In genomic region chr18:55234366-55235093, GRCh38 we compare ENCODE assay signal across 8 cellular contexts.
DNase-seq lines count a peak whose midpoint lies in the region; ATAC-seq and TF ChIP-seq lines count a peak whose summit lies in the region.

No MANE protein-coding gene starts in this region.

- H3K27ac Mint-ChIP-seq in activated CD8-positive, alpha-beta T cell treated with anti-CD3 and anti-CD28 coated beads for 36 hours: no peak overlapping the region
- H3K27ac Mint-ChIP-seq in stimulated activated effector memory CD8-positive, alpha-beta T cell treated with anti-CD3 and anti-CD28 coated beads, Interleukin-12 subunit alpha, Interleukin-12 subunit beta, amount 100 ng/mL, for 72 hours: no peak overlapping the region

- ATAC-seq in GM19467 (IDR thresholded peaks at IDR 0.05; ENCODE audit: unreplicated experiment) (peak; percentile 80), HG03558 (IDR thresholded peaks at IDR 0.05; ENCODE audit: extremely low read depth, unreplicated experiment) (peak; percentile 38)
- peak; percentile 66 for ATAC-seq in activated CD8-positive, alpha-beta T cell treated with anti-CD3 and anti-CD28 coated beads for 36 hours
- peak; percentile 74 for ATAC-seq in stimulated activated effector memory CD8-positive, alpha-beta T cell treated with anti-CD3 and anti-CD28 coated beads, Interleukin-12 subunit alpha, Interleukin-12 subunit beta, amount 100 ng/mL, for 72 hours

- H3K9me3 Mint-ChIP-seq in activated CD8-positive, alpha-beta T cell treated with anti-CD3 and anti-CD28 coated beads for 36 hours: no peaks in the 10 kb centered on the region
- H3K9me3 Mint-ChIP-seq in stimulated activated effector memory CD8-positive, alpha-beta T cell treated with anti-CD3 and anti-CD28 coated beads, Interleukin-12 subunit alpha, Interleukin-12 subunit beta, amount 100 ng/mL, for 72 hours: no peaks in the 10 kb centered on the region

- H3K4me1 Mint-ChIP-seq in activated CD8-positive, alpha-beta T cell treated with anti-CD3 and anti-CD28 coated beads for 36 hours (ENCODE audit: low read depth): no peaks in the 10 kb centered on the region
- H3K4me1 Mint-ChIP-seq in stimulated activated effector memory CD8-positive, alpha-beta T cell treated with anti-CD3 and anti-CD28 coated beads, Interleukin-12 subunit alpha, Interleukin-12 subunit beta, amount 100 ng/mL, for 72 hours: no peaks in the 10 kb centered on the region

- CTCF ChIA-PET in activated CD8-positive, alpha-beta T cell treated with anti-CD3 and anti-CD28 coated beads for 36 hours (lab: Charles Lee): interaction anchor here (0.6 to 2.6 kb wide), 21 partner anchors 8 to 1340 kb away, joined by 3 to 19 read pairs (median 5); no protein-coding TSS in a partner anchor

- no peaks in the 10 kb centered on the region for H3K36me3 Mint-ChIP-seq in activated CD8-positive, alpha-beta T cell treated with anti-CD3 and anti-CD28 coated beads for 36 hours (ENCODE audit: low read depth)
- no peaks in the 10 kb centered on the region for H3K36me3 Mint-ChIP-seq in stimulated activated effector memory CD8-positive, alpha-beta T cell treated with anti-CD3 and anti-CD28 coated beads, Interleukin-12 subunit alpha, Interleukin-12 subunit beta, amount 100 ng/mL, for 72 hours

- no peak overlapping the region for H3K4me3 ChIP-seq in epithelial cell of esophagus (ENCODE audit: low read length)

- intact Hi-C loops in activated CD8-positive, alpha-beta T cell treated with anti-CD3 and anti-CD28 coated beads for 36 hours (cut with micrococcal nuclease): loop anchor here (10.0 kb wide), 2 partner anchors 150 to 1340 kb away; no protein-coding TSS in a partner anchor

- no peak overlapping the region for H3K4me3 Mint-ChIP-seq in activated CD8-positive, alpha-beta T cell treated with anti-CD3 and anti-CD28 coated beads for 36 hours
- no peak overlapping the region for H3K4me3 Mint-ChIP-seq in stimulated activated effector memory CD8-positive, alpha-beta T cell treated with anti-CD3 and anti-CD28 coated beads, Interleukin-12 subunit alpha, Interleukin-12 subunit beta, amount 100 ng/mL, for 72 hours

- POLR2A ChIA-PET in activated CD8-positive, alpha-beta T cell treated with anti-CD3 and anti-CD28 coated beads for 36 hours (lab: Charles Lee): interaction anchor here (0.6 kb wide), 1 partner anchor 1032 kb away, joined by 3 read pairs; no protein-coding TSS in a partner anchor

- DNase-seq in COLO668 (lab: John Stamatoyannopoulos, UW; ENCODE audit: unreplicated experiment): peak; percentile 74
- DNase-seq in NCI-H524 treated with DMSO at 0.1 percent for 48 hours (lab: John Stamatoyannopoulos, UW): peak; percentile 86
- DNase-seq in activated CD8-positive, alpha-beta T cell treated with anti-CD3 and anti-CD28 coated beads for 36 hours: peak; percentile 78
- peak; percentile 85 for DNase-seq in epithelial cell of esophagus (ENCODE audit: low read depth)
- peak; percentile 78 for DNase-seq in myocyte (ENCODE audit: low read depth)
- DNase-seq in stimulated activated effector memory CD8-positive, alpha-beta T cell treated with anti-CD3 and anti-CD28 coated beads, Interleukin-12 subunit alpha, Interleukin-12 subunit beta, amount 100 ng/mL, for 72 hours (ENCODE audit: low spot score in 2 of 2): peak; percentile 26 to 68

- H3K27me3 Mint-ChIP-seq in activated CD8-positive, alpha-beta T cell treated with anti-CD3 and anti-CD28 coated beads for 36 hours: no peaks in the 10 kb centered on the region

- peak; percentile 69 for TF ChIP-seq CTCF in activated CD8-positive, alpha-beta T cell treated with anti-CD3 and anti-CD28 coated beads for 36 hours (IDR thresholded peaks at IDR 0.05)
- peak; percentile 85 for TF ChIP-seq CTCF in epithelial cell of esophagus (IDR thresholded peaks at IDR 0.05; ENCODE audit: insufficient read depth, low read depth, low read length, missing control alignments)
